14 cellular contexts compared by ENCODE assay signal in the genomic region with DNA sequence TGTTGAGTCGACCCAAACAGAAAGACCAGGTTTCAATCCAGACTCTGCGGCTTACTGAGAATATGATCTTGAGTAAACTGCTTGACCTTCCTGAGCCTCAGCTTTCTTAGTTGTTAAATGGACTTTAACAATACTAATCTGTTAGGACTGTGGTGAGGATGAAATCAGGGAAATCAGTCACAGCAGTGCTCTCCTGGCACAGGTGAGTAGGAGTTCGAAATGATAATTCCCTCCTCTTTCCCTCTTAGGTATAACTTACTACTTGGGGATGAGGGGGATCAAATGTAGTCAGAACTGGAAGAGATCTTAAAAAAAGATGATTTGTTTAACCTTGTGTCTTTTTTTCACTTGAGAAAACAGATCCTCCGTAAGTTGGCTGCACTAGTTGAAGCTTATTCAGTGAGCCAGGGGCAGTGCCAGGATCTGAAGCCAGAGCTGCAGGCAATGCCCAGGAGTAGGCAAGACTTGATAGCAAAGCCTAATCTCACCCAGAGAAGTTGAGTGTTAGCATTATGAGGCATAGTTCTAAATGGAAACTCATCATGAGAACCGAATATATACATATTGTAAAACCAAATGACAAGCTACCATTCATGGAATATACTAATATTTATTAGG. TPM values are rescaled to one million over a fixed set of nuclear protein-coding genes. Genes with fewer than 3 reads are reported as not detected.
A peak's percentile ranks its signal among the peaks of the same experiment; 100 is the strongest.
DNase-seq lines count a peak whose midpoint lies in the region; ATAC-seq and TF ChIP-seq lines count a peak whose summit lies in the region.
"Had no signal": no experiment of that assay in that cellular context is flagged by ENCODE, and none has a peak within 500 bp of the region (broad histone marks: within the 10 kb centered on the region; RNA-seq: fewer than 3 reads in every experiment).

No MANE protein-coding gene starts in this region.

- H3K27ac ChIP-seq in SJSA1 (no peak overlapping the region), tibial artery (peak overlapping the region; percentile 97 to 98)

- H3K36me3 ChIP-seq in SJSA1 (peaks cover 23% of the 10 kb centered on the region), tibial artery (no peaks in the 10 kb centered on the region)
- H3K36me3 ChIP-seq: transverse colon had no signal

- H3K9me3 Mint-ChIP-seq in nephron: no peaks in the 10 kb centered on the region

- H3K4me3 Mint-ChIP-seq in nephron: peak overlapping the region; percentile 95 to 99 (median 98)
- H3K4me3 Mint-ChIP-seq: natural killer cell had no signal

- TF ChIP-seq CTCF in nephron (IDR thresholded peaks at IDR 0.05; ENCODE audit: unreplicated experiment in 3 of 3): no peak
- TF ChIP-seq CTCF in tibial artery (IDR thresholded peaks at IDR 0.05): no peak

- no peak for ATAC-seq in HG02885 (IDR thresholded peaks at IDR 0.05; ENCODE audit: poor library complexity, unreplicated experiment)
- ATAC-seq: GM12878, natural killer cell had no signal

- H3K27me3 ChIP-seq in SJSA1 (replicated peaks) (no peaks in the 10 kb centered on the region), tibial artery (no peaks in the 10 kb centered on the region)

- H3K9me3 ChIP-seq in SJSA1 (replicated peaks): no peaks in the 10 kb centered on the region
- no peaks in the 10 kb centered on the region for H3K9me3 ChIP-seq in tibial artery
- H3K9me3 ChIP-seq: transverse colon had no signal

- peaks cover 52% of the 10 kb centered on the region for H3K36me3 Mint-ChIP-seq in nephron (ENCODE audit: low read depth)

- H3K4me1 ChIP-seq in SJSA1 (replicated peaks) (peaks cover 18% of the 10 kb centered on the region), tibial artery (peaks cover 0 to 55% (median 40%) of the 10 kb centered on the region in 4 donors)

- intact Hi-C loops in tibial artery (cut with DNase I; ENCODE audit: low total_unique reads): no loop called here

- peaks cover 22% of the 10 kb centered on the region for H3K4me1 Mint-ChIP-seq in nephron

- DNase-seq in SJSA1 (ENCODE audit: low read depth in 1 of 2, low spot score in 2 of 2) (no peak), fibroblast of peridontal ligament (ENCODE audit: extremely low read depth) (peak; percentile 18), tibial artery (no peak), HUDEP-2 (lab: John Stamatoyannopoulos, UW; ENCODE audit: unreplicated experiment in 76 of 76) (no peak), SK-N-DZ (ENCODE audit: low spot score) (no peak)
- no peak for DNase-seq in effector CD4-positive, alpha-beta T cell
- DNase-seq: activated naive CD4-positive, alpha-beta T cell treated with Interleukin-2 at 50 U/mL for 16 hours; natural killer cell; NCI-H1048; NCI-H774; transverse colon had no signal

- H3K4me3 ChIP-seq in SJSA1 (peak overlapping the region; percentile 64; the same call in 1 of the 2 replicates), tibial artery (peak overlapping the region; percentile 76 to 95)
- H3K4me3 ChIP-seq: GM12878 had no signal

- peak overlapping the region; percentile 84 to 99 (median 97) for H3K27ac Mint-ChIP-seq in nephron
- H3K27ac Mint-ChIP-seq: natural killer cell had no signal

- no peaks in the 10 kb centered on the region for H3K27me3 Mint-ChIP-seq in nephron (ENCODE audit: low read depth)

RNA-seq across cellular contexts. Expression of gene MAGI2, which starts 1.8 kb away (rescaled TPM):
- total RNA-seq in SJSA1 (2014; rRNA removed; shearing (Covaris generic)): 0.78 and 0.82 TPM in 2 replicates
- polyA plus RNA-seq in SK-N-DZ (2014; cell fraction: cytosol; rRNA removed): 2.6 and 3.5 TPM in 2 replicates
- 3.3 and 4.2 TPM in 2 replicates for polyA plus RNA-seq in SK-N-DZ (2014; cell fraction: nucleus; rRNA removed)
